In the genomic region with DNA sequence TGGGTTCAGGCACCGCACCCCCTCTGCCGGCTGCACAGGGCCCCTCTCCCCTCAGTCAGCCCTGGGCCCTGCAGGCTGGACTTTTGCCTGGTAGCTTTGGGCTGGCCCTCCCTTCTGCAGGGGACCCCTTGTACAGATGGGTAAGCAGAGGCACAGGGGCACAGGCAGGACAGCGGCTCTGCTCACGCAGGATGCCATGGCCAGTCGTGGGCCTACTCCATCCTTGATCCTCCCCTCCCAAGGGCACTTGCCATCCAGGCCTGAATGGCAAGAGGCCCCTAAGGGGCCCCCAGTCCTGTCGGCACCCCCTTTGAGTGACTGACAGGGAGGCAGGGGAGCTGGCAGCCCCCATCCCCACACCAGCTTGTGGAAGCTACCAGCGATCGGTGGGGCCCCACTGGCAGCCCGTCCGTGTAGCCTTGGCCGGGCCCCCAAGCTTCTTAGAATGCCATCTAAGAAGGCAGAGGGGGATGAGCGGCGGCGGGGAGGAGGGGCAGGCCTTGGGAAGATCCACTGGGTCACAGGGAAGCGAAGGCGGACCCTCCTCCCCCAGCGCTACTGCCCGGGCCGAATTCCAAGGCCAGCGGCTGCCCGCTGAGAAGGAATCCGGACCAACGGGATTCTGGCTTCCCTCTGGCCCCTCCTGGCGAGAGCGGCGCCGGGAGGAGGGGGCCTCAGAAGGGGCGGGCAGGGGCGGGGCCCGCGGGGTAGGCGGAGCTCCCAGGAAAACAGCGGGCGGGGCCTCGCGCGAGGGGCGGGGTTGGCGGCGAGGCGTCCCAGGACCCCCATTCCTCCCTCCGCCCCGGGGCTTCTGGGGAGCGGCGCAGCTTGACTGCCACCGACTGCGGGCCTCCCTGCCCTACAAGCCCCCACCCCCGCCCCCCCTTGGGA, we compare ENCODE assay signal across 8 cellular contexts. TPM values are rescaled to one million over a fixed set of nuclear protein-coding genes. Genes with fewer than 3 reads are reported as not detected.
DNase-seq lines count a peak whose midpoint lies in the region; TF ChIP-seq lines count a peak whose summit lies in the region.

No MANE protein-coding gene starts in this region.

- no peaks in the 10 kb centered on the region for H3K4me1 ChIP-seq in ectodermal cell (ENCODE audit: control insufficient read depth, insufficient read depth, low read length)
- H3K4me1 ChIP-seq in liver (ENCODE audit: control insufficient read depth in 4 of 4, insufficient read depth in 4 of 4, low read length in 3 of 4) = peaks cover 16 to 37% (median 31%) of the 10 kb centered on the region in 4 donors
- H3K4me1 ChIP-seq in suprapubic skin = peaks cover 20% of the 10 kb centered on the region
- H3K4me1 ChIP-seq in MM.1S (ENCODE audit: low read length) = no peaks in the 10 kb centered on the region

- TF ChIP-seq CTCF in liver (IDR thresholded peaks at IDR 0.05; ENCODE audit: low read depth, low read length, missing input control) (no peak), suprapubic skin (IDR thresholded peaks at IDR 0.05) (no peak), MM.1S (IDR thresholded peaks at IDR 0.05; ENCODE audit: low read length) (no peak)

- no peak overlapping the region for H3K4me2 ChIP-seq in MM.1S (ENCODE audit: low read depth, low read length)

- peaks cover 2% of the 10 kb centered on the region for H3K9me3 ChIP-seq in ectodermal cell (ENCODE audit: control insufficient read depth, low read length)
- H3K9me3 ChIP-seq in liver (ENCODE audit: control insufficient read depth in 4 of 4, low read length in 3 of 4) = no peaks in the 10 kb centered on the region
- H3K9me3 ChIP-seq in suprapubic skin = no peaks in the 10 kb centered on the region
- H3K9me3 ChIP-seq in MM.1S (replicated peaks; ENCODE audit: insufficient read depth, low read length) = no peaks in the 10 kb centered on the region

- H3K27me3 ChIP-seq in ectodermal cell (ENCODE audit: control insufficient read depth, insufficient read depth, low read length, poor library complexity, severe bottlenecking) (no peaks in the 10 kb centered on the region), liver (ENCODE audit: control insufficient read depth in 4 of 4, insufficient read depth in 4 of 4, low read length in 3 of 4) (no peaks in the 10 kb centered on the region), suprapubic skin (no peaks in the 10 kb centered on the region), MM.1S (replicated peaks; ENCODE audit: insufficient read depth, low read length) (no peaks in the 10 kb centered on the region)

- TF ChIP-seq RAD21 in liver (IDR thresholded peaks at IDR 0.05) = no peak

- no peak for TF ChIP-seq EP300 in suprapubic skin (IDR thresholded peaks at IDR 0.05)

- H3K9ac ChIP-seq in liver (ENCODE audit: low read depth in 1 of 2, low read length in 2 of 2) (no peak overlapping the region), MM.1S (ENCODE audit: low read length) (no peak overlapping the region)

- H3K4me3 ChIP-seq in ectodermal cell (ENCODE audit: insufficient read depth, low read depth, low read length) (peak overlapping the region; percentile 2), liver (ENCODE audit: low read depth in 1 of 3, low read length in 3 of 3) (peak overlapping the region in 1 of 3 donors; percentile 53), suprapubic skin (peak overlapping the region; percentile 53), MM.1S (ENCODE audit: low read length) (no peak overlapping the region)

- no peak for TF ChIP-seq POLR2A in suprapubic skin (IDR thresholded peaks at IDR 0.05)

- H3K36me3 ChIP-seq in ectodermal cell (ENCODE audit: control insufficient read depth, insufficient read depth, low read length) = no peaks in the 10 kb centered on the region
- no peaks in the 10 kb centered on the region for H3K36me3 ChIP-seq in liver (ENCODE audit: control insufficient read depth in 4 of 4, insufficient read depth in 3 of 4, low read depth in 1 of 4, low read length in 3 of 4)
- no peaks in the 10 kb centered on the region for H3K36me3 ChIP-seq in suprapubic skin
- no peaks in the 10 kb centered on the region for H3K36me3 ChIP-seq in MM.1S (replicated peaks; ENCODE audit: insufficient read depth, low read length)

- no peaks in the 10 kb centered on the region for H3F3A ChIP-seq in MM.1S (ENCODE audit: insufficient read depth, low read length)

- DNase-seq in HuH-7 (ENCODE audit: low spot score) = peak; percentile 100
- DNase-seq in suprapubic skin (ENCODE audit: low spot score in 2 of 2) = no peak
- DNase-seq in MM.1S = no peak
- DNase-seq in germinal center (ENCODE audit: low spot score) = no peak
- DNase-seq in activated CD4-positive, alpha-beta T cell treated with anti-CD3 and anti-CD28 coated beads for 48 hours = no peak
- DNase-seq in T-helper 9 cell = no peak

- H4K20me1 ChIP-seq in MM.1S (ENCODE audit: insufficient read depth, low read length) = no peaks in the 10 kb centered on the region

- H3K79me2 ChIP-seq in MM.1S (ENCODE audit: low read length) = no peaks in the 10 kb centered on the region

- H3K9me2 ChIP-seq in MM.1S (replicated peaks; ENCODE audit: insufficient read depth, low read length) = no peaks in the 10 kb centered on the region

- 10% methylated on average over 47 to 48 of the region's 48 CpGs for WGBS in ectodermal cell, 2 experiments
- 10% methylated on average over 48 of the region's 48 CpGs for WGBS in liver
- 32% methylated on average over 9 of the region's 48 CpGs for WGBS in suprapubic skin

- no peak overlapping the region for H2AFZ ChIP-seq in MM.1S (ENCODE audit: low read length)

- H3K27ac ChIP-seq in ectodermal cell (ENCODE audit: insufficient read depth, low read depth, low read length, poor library complexity, severe bottlenecking) (no peak overlapping the region), liver (ENCODE audit: low read depth in 1 of 2, low read length in 2 of 2) (peak overlapping the region; percentile 74 to 88), suprapubic skin (peak overlapping the region; percentile 50), MM.1S (ENCODE audit: low read length) (no peak overlapping the region)

TF ChIP-seq in liver, 16 proteins besides CTCF, POLR2A, EP300 and RAD21:
- TF ChIP-seq SP1 (IDR thresholded peaks at IDR 0.05) (peak; percentile 76), HNF4A (conservative IDR thresholded peaks at IDR 0.05) (peak; percentile 48 to 83), RXRA (IDR thresholded peaks at IDR 0.05) (peak in 1 of 2 donors; percentile 26), HNF4G (IDR thresholded peaks at IDR 0.05) (peak; percentile 40), JUND (IDR thresholded peaks at IDR 0.05) (no peak), GABPA (IDR thresholded peaks at IDR 0.05 in 1 of 2, conservative IDR thresholded peaks at IDR 0.05 in 1 of 2) (no peak)
- TF ChIP-seq, protein P1, sequence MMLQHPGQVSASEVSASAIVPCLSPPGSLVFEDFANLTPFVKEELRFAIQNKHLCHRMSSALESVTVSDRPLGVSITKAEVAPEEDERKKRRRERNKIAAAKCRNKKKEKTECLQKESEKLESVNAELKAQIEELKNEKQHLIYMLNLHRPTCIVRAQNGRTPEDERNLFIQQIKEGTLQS (IDR thresholded peaks at IDR 0.05) = no peak
- TF ChIP-seq, protein P2, sequence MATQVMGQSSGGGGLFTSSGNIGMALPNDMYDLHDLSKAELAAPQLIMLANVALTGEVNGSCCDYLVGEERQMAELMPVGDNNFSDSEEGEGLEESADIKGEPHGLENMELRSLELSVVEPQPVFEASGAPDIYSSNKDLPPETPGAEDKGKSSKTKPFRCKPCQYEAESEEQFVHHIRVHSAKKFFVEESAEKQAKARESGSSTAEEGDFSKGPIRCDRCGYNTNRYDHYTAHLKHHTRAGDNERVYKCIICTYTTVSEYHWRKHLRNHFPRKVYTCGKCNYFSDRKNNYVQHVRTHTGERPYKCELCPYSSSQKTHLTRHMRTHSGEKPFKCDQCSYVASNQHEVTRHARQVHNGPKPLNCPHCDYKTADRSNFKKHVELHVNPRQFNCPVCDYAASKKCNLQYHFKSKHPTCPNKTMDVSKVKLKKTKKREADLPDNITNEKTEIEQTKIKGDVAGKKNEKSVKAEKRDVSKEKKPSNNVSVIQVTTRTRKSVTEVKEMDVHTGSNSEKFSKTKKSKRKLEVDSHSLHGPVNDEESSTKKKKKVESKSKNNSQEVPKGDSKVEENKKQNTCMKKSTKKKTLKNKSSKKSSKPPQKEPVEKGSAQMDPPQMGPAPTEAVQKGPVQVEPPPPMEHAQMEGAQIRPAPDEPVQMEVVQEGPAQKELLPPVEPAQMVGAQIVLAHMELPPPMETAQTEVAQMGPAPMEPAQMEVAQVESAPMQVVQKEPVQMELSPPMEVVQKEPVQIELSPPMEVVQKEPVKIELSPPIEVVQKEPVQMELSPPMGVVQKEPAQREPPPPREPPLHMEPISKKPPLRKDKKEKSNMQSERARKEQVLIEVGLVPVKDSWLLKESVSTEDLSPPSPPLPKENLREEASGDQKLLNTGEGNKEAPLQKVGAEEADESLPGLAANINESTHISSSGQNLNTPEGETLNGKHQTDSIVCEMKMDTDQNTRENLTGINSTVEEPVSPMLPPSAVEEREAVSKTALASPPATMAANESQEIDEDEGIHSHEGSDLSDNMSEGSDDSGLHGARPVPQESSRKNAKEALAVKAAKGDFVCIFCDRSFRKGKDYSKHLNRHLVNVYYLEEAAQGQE (IDR thresholded peaks at IDR 0.05) = peak; percentile 3

RNA-seq across cellular contexts. Expression of a gene that starts 6.8 kb away (rescaled TPM):
- polyA plus RNA-seq in ectodermal cell (2013, experiment 1 of 4) = 53.2 TPM
- 54.4 TPM for polyA plus RNA-seq in ectodermal cell (2013, experiment 2 of 4)
- 34.0 TPM for polyA plus RNA-seq in ectodermal cell (2013, experiment 3 of 4)
- polyA plus RNA-seq in ectodermal cell (2013, experiment 4 of 4) = 34.7 TPM
- 10 to 100 TPM; 18.4 to 41.9 TPM for total RNA-seq in liver
- polyA plus RNA-seq in liver = 10 to 100 TPM; 11.4 to 16.1 TPM
- total RNA-seq in suprapubic skin = 10 to 100 TPM in 3 of 4 donors, 1 to 10 TPM in 1; 7.8 to 21.4 (median 15.3) TPM

Comparison
In these comparisons a context has a peak if more than half of its experiments do, and no peak if none do; other contexts are left out.
1. H3K27ac ChIP-seq: peak in liver (2 of 2) and suprapubic skin (single experiment); none in ectodermal cell (single experiment) and MM.1S (single experiment).